Comparison of ENCODE assay signal across 26 cellular contexts in genomic region chr20:41061155-41061554, GRCh38.
"Had no signal": no experiment of that assay in that cellular context is flagged by ENCODE, and none has a peak within 500 bp of the region (broad histone marks: within the 10 kb centered on the region; RNA-seq: fewer than 3 reads in every experiment).

No MANE protein-coding gene starts in this region.

- H3K27ac ChIP-seq: KMS-11 had no signal

- H3K27me3 ChIP-seq: MG63 had no signal

- H3K27ac Mint-ChIP-seq: activated CD8-positive, alpha-beta T cell treated with anti-CD3 and anti-CD28 coated beads, Interleukin-2, amount 10 ng/mL, durations not matched to agents 7 days and 5 days; activated naive CD4-positive, alpha-beta T cell treated with anti-CD3 and anti-CD28 coated beads for 36 hours; activated naive CD8-positive, alpha-beta T cell; activated T-helper 17 cell treated with anti-CD3 and anti-CD28 coated beads, Interleukin-2, amount 50 U/mL, for 72 hours; T-helper 17 cell; WTC11 had no signal

- H3K9ac ChIP-seq: KMS-11 had no signal

- H3K9me3 Mint-ChIP-seq: activated naive CD4-positive, alpha-beta T cell treated with anti-CD3 and anti-CD28 coated beads for 36 hours; activated T-helper 17 cell treated with anti-CD3 and anti-CD28 coated beads, Interleukin-2, amount 50 U/mL, for 72 hours; WTC11 had no signal

- H3K27me3 Mint-ChIP-seq: activated naive CD8-positive, alpha-beta T cell; activated T-helper 17 cell treated with anti-CD3 and anti-CD28 coated beads, Interleukin-2, amount 50 U/mL, for 72 hours; T-helper 17 cell had no signal

- H3K4me2 ChIP-seq: KMS-11 had no signal

- H3K9me3 ChIP-seq: MG63 had no signal

- H3K4me3 ChIP-seq: MG63 had no signal

- DNase-seq: activated CD4-positive, alpha-beta T cell treated with anti-CD3 and anti-CD28 coated beads for 48 hours; activated CD4-positive, alpha-beta T cell treated with anti-CD3 and anti-CD28 coated beads, Interleukin-2, amount 50 U/mL, for 4 hours; activated CD4-positive, CD25-positive, alpha-beta regulatory T cell treated with anti-CD3 and anti-CD28 coated beads, Interleukin-2, amount 50 U/mL, for 72 hours; activated CD8-positive, alpha-beta memory T cell treated with anti-CD3 and anti-CD28 coated beads, Interleukin-2, amount 50 U/mL, for 48 hours; activated CD8-positive, alpha-beta T cell treated with anti-CD3 and anti-CD28 coated beads, Interleukin-2, amount 10 ng/mL, durations not matched to agents 7 days and 5 days; activated gamma-delta T cell; activated naive CD4-positive, alpha-beta T cell treated with anti-CD3 and anti-CD28 coated beads for 36 hours; activated T-cell treated with anti-CD3 and anti-CD28 coated beads, Interleukin-2, amount 50 U/mL, for 1 hour; central memory CD4-positive, alpha-beta T cell; MG63; MV-4-11; NCI-H1092 treated with DMSO at 0.1 percent for 48 hours; NCI-H1417 treated with DMSO at 0.1 percent for 48 hours; NCI-H1694 treated with DMSO at 0.1 percent for 48 hours; NCI-H2029 treated with DMSO at 0.1 percent for 48 hours; NCI-H345; NCI-H510A; NCI-H526 treated with DMSO at 0.1 percent for 48 hours; NCI-H82; SHP77 treated with DMSO at 0.1 percent for 48 hours; T-helper 17 cell; T-helper 9 cell had no signal

- H3K4me3 Mint-ChIP-seq: activated CD8-positive, alpha-beta T cell treated with anti-CD3 and anti-CD28 coated beads, Interleukin-2, amount 10 ng/mL, durations not matched to agents 7 days and 5 days; activated naive CD4-positive, alpha-beta T cell treated with anti-CD3 and anti-CD28 coated beads for 36 hours; activated naive CD8-positive, alpha-beta T cell; activated T-helper 17 cell treated with anti-CD3 and anti-CD28 coated beads, Interleukin-2, amount 50 U/mL, for 72 hours; T-helper 17 cell; WTC11 had no signal

- ATAC-seq: activated CD8-positive, alpha-beta T cell treated with anti-CD3 and anti-CD28 coated beads, Interleukin-2, amount 10 ng/mL, durations not matched to agents 7 days and 5 days; activated T-helper 17 cell treated with anti-CD3 and anti-CD28 coated beads, Interleukin-2, amount 50 U/mL, for 72 hours; T-helper 17 cell; WTC11 had no signal
